Comparison of ENCODE assay signal across 8 cellular contexts in genomic region chr10:23065549-23065948, GRCh38. TPM values are rescaled to one million over a fixed set of nuclear protein-coding genes. Genes with fewer than 3 reads are reported as not detected.
A peak's percentile ranks its signal among the peaks of the same experiment; 100 is the strongest.
DNase-seq lines count a peak whose midpoint lies in the region; ATAC-seq, FAIRE-seq and TF ChIP-seq lines count a peak whose summit lies in the region.

No MANE protein-coding gene starts in this region.

- no peaks in the 10 kb centered on the region for H3K27me3 ChIP-seq in Peyer's patch
- no peaks in the 10 kb centered on the region for H3K27me3 ChIP-seq in fibroblast of lung (ENCODE audit: control insufficient read depth, insufficient read depth, low read length)
- no peaks in the 10 kb centered on the region for H3K27me3 ChIP-seq in muscle layer of colon (ENCODE audit: control insufficient read depth in 1 of 2, insufficient read depth in 2 of 2, low read length in 2 of 2)

- peaks cover 0 to 14% (median 0%) of the 10 kb centered on the region in 4 donors for H3K4me1 ChIP-seq in Peyer's patch
- H3K4me1 ChIP-seq in fibroblast of lung (ENCODE audit: control insufficient read depth, extremely low read depth, insufficient read depth, low read length), result no peaks in the 10 kb centered on the region
- H3K4me1 ChIP-seq in muscle layer of colon (ENCODE audit: insufficient read depth, low read length), result peaks cover 19% of the 10 kb centered on the region

- no peak for FAIRE-seq in GM12892 (lab: Jason Lieb, UNC)

- no peak for TF ChIP-seq CTCF in Peyer's patch (IDR thresholded peaks at IDR 0.05)
- TF ChIP-seq CTCF in fibroblast of lung (conservative IDR thresholded peaks at IDR 0.05 in 1 of 2, IDR thresholded peaks at IDR 0.05 in 1 of 2; ENCODE audit: low read depth in 1 of 2, low read length in 2 of 2), result no peak

- TF ChIP-seq POLR2A in Peyer's patch (IDR thresholded peaks at IDR 0.05) (no peak), GM12892 (IDR thresholded peaks at IDR 0.05; ENCODE audit: low read depth, low read length) (no peak)

- H3K79me2 ChIP-seq in fibroblast of lung (ENCODE audit: control insufficient read depth, insufficient read depth, low read length), result no peaks in the 10 kb centered on the region

- ATAC-seq in GM21390 (IDR thresholded peaks at IDR 0.05; ENCODE audit: unreplicated experiment) (no peak), HG02798 (IDR thresholded peaks at IDR 0.05; ENCODE audit: poor library complexity, unreplicated experiment) (no peak)

- peak overlapping the region in 2 of 4 donors; percentile 40 to 46 for H3K27ac ChIP-seq in Peyer's patch
- no peak overlapping the region for H3K27ac ChIP-seq in fibroblast of lung (ENCODE audit: insufficient read depth, low read length)
- peak overlapping the region; percentile 36 for H3K27ac ChIP-seq in muscle layer of colon (ENCODE audit: low read depth, low read length)

- no peak overlapping the region for H3K4me2 ChIP-seq in fibroblast of lung (ENCODE audit: extremely low read depth, insufficient read depth, low read length)

- H3K9ac ChIP-seq in fibroblast of lung (ENCODE audit: insufficient read depth, low read length), result no peak overlapping the region
- H3K9ac ChIP-seq in muscle layer of colon (ENCODE audit: low read length), result peak overlapping the region; percentile 41

- peak; percentile 93 for DNase-seq in AG08395 (ENCODE audit: low spot score)
- DNase-seq in Peyer's patch, result peak in 2 of 3 donors; percentile 74 to 81
- peak; percentile 78 to 86 for DNase-seq in fibroblast of lung (ENCODE audit: low read depth in 2 of 2)
- no peak for DNase-seq in NCI-H1048 (lab: John Stamatoyannopoulos, UW)
- DNase-seq in GM12892 (ENCODE audit: insufficient read length), result no peak

- H4K20me1 ChIP-seq in fibroblast of lung (ENCODE audit: control insufficient read depth, extremely low read depth, insufficient read depth, low read length), result no peaks in the 10 kb centered on the region

- no peak overlapping the region for H2AFZ ChIP-seq in fibroblast of lung (ENCODE audit: low read length)

- H3K4me3 ChIP-seq in Peyer's patch (no peak overlapping the region), fibroblast of lung (replicated peaks in 1 of 4; ENCODE audit: control extremely low read depth in 1 of 4, insufficient read depth in 1 of 4, low read depth in 3 of 4, low read length in 4 of 4) (no peak overlapping the region), muscle layer of colon (ENCODE audit: low read depth in 1 of 2, low read length in 2 of 2) (no peak overlapping the region)

- H3K9me3 ChIP-seq in Peyer's patch, result no peaks in the 10 kb centered on the region
- no peaks in the 10 kb centered on the region for H3K9me3 ChIP-seq in fibroblast of lung (ENCODE audit: control insufficient read depth, insufficient read depth, low read depth, low read length)
- H3K9me3 ChIP-seq in muscle layer of colon (ENCODE audit: low read length), result no peaks in the 10 kb centered on the region

- H3K36me3 ChIP-seq in Peyer's patch, result no peaks in the 10 kb centered on the region
- H3K36me3 ChIP-seq in fibroblast of lung (ENCODE audit: control insufficient read depth, insufficient read depth, low read length), result no peaks in the 10 kb centered on the region
- no peaks in the 10 kb centered on the region for H3K36me3 ChIP-seq in muscle layer of colon (ENCODE audit: insufficient read depth, low read length)

RNA-seq across cellular contexts. Expression of gene MSRB2, which starts 29.8 kb away (rescaled TPM):
- total RNA-seq in Peyer's patch (10 to 100 TPM in 3 of 4 donors, 1 to 10 TPM in 1; 9.1 to 17.6 (median 13.8) TPM), fibroblast of lung (16.9 and 19.0 TPM in 2 replicates)
- 31.9 and 33.0 TPM in 2 replicates for polyA plus RNA-seq in fibroblast of lung
- 32.6 and 35.9 TPM in 2 replicates for polyA plus RNA-seq in fibroblast of lung (2012)
- 2.4 and 25.0 TPM in 2 replicates for polyA minus RNA-seq in fibroblast of lung (ENCODE audit: low replicate concordance)
- polyA plus RNA-seq in GM12892 (2012; ENCODE audit: missing spikeins), result 7.7 TPM

Comparison
In these comparisons a context has a peak if more than half of its experiments do, and no peak if none do; other contexts are left out.
1. DNase-seq: peak in AG08395 (single experiment), Peyer's patch (2 of 3) and fibroblast of lung (2 of 2); none in NCI-H1048 (single experiment) and GM12892 (single experiment).